21 cellular contexts compared by ENCODE assay signal in the genomic region with DNA sequence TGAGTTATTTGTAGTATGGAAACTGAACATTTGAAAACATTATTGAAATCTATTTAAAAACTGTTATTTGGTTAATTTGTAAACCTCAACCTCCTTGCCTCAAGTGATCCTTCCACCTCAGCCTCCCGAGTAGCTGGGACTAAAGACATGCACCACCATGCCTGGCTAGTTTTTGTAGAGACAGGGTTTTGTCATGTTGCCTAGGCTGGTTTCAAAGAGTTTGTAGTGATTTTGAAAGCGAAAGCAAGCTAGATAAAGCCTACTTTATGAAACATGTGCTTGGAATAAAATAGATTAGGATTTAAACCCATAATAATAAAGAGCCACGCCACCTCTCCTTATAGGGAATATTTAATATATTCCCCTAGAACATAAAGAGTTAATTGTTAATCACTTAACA. TPM values are rescaled to one million over a fixed set of nuclear protein-coding genes. Genes with fewer than 3 reads are reported as not detected.
DNase-seq lines count a peak whose midpoint lies in the region; ATAC-seq and TF ChIP-seq lines count a peak whose summit lies in the region.
"Had no signal": no experiment of that assay in that cellular context is flagged by ENCODE, and none has a peak within 500 bp of the region (broad histone marks: within the 10 kb centered on the region; RNA-seq: fewer than 3 reads in every experiment).

No MANE protein-coding gene starts in this region.

- H3K36me3 Mint-ChIP-seq in osteocyte (ENCODE audit: unreplicated experiment), result peaks cover 30% of the 10 kb centered on the region
- H3K36me3 Mint-ChIP-seq: activated naive CD4-positive, alpha-beta T cell treated with anti-CD3 and anti-CD28 coated beads, Interleukin-2, amount 50 U/mL, for 24 hours; brain had no signal

- peak overlapping the region; percentile 94 for H3K27ac Mint-ChIP-seq in osteocyte (ENCODE audit: unreplicated experiment)
- H3K27ac Mint-ChIP-seq: activated naive CD4-positive, alpha-beta T cell treated with anti-CD3 and anti-CD28 coated beads, Interleukin-2, amount 50 U/mL, for 24 hours; brain had no signal

- no peaks in the 10 kb centered on the region for H3K27me3 Mint-ChIP-seq in osteocyte (ENCODE audit: unreplicated experiment)
- H3K27me3 Mint-ChIP-seq: brain had no signal

- ATAC-seq in HG02798 (IDR thresholded peaks at IDR 0.05; ENCODE audit: poor library complexity, unreplicated experiment) (peak; percentile 54), GM21390 (IDR thresholded peaks at IDR 0.05; ENCODE audit: unreplicated experiment) (no peak)
- ATAC-seq: GM23338 had no signal

- peaks cover 92% of the 10 kb centered on the region for H3K4me1 Mint-ChIP-seq in osteocyte (ENCODE audit: unreplicated experiment)

- H3K9me3 Mint-ChIP-seq in osteocyte (ENCODE audit: unreplicated experiment), result no peaks in the 10 kb centered on the region
- H3K9me3 Mint-ChIP-seq: activated naive CD4-positive, alpha-beta T cell treated with anti-CD3 and anti-CD28 coated beads, Interleukin-2, amount 50 U/mL, for 24 hours; brain; GM23338 had no signal

- peak overlapping the region; percentile 53 for H3K4me3 Mint-ChIP-seq in osteocyte (ENCODE audit: unreplicated experiment)
- H3K4me3 Mint-ChIP-seq: activated naive CD4-positive, alpha-beta T cell treated with anti-CD3 and anti-CD28 coated beads, Interleukin-2, amount 50 U/mL, for 24 hours; brain; GM23338 had no signal

- peak; percentile 13 for DNase-seq in DMS 273 (lab: John Stamatoyannopoulos, UW; ENCODE audit: unreplicated experiment)
- DNase-seq in DMS 273 treated with DMSO at 0.1 percent for 48 hours (lab: John Stamatoyannopoulos, UW), result no peak
- DNase-seq in OCI-M1 (lab: John Stamatoyannopoulos, UW), result peak; percentile 50
- DNase-seq in osteocyte (ENCODE audit: extremely low spot score, unreplicated experiment), result no peak
- no peak for DNase-seq in activated CD8-positive, alpha-beta memory T cell treated with anti-CD3 and anti-CD28 coated beads, Interleukin-2, amount 50 U/mL, for 48 hours
- DNase-seq in stimulated activated CD4-positive, alpha-beta T cell treated with anti-CD3 and anti-CD28 coated beads, Interleukin-2, amount 100 ng/mL, for 48 hours, result no peak
- DNase-seq: activated CD4-positive, alpha-beta T cell treated with anti-CD3 and anti-CD28 coated beads for 48 hours; activated T-cell treated with anti-CD3 and anti-CD28 coated beads for 4 hours; dermis blood vessel endothelial cell; DMS79 treated with DMSO at 0.1 percent for 48 hours; left colon; NCI-H2227 treated with DMSO at 0.1 percent for 48 hours; NK-92 treated with Interleukin-12 subunit alpha and Interleukin-12 subunit beta, amount 100 ng/mL, for 24 hours; ovary; T-helper 9 cell; thyroid gland had no signal

- no peak for TF ChIP-seq CTCF in osteocyte (IDR thresholded peaks at IDR 0.05)

RNA-seq across cellular contexts. Expression of a gene that starts 23.5 kb away (rescaled TPM):
- total RNA-seq in osteocyte, result 61.7 and 63.3 TPM in 2 replicates

Comparison
In these comparisons a context has a peak if more than half of its experiments do, and no peak if none do; other contexts are left out.
1. DNase-seq: peak in DMS 273 (single experiment) and OCI-M1 (single experiment); none in DMS 273 treated with DMSO at 0.1 percent for 48 hours (single experiment), osteocyte (single experiment), activated CD8-positive, alpha-beta memory T cell treated with anti-CD3 and anti-CD28 coated beads, Interleukin-2, amount 50 U/mL, for 48 hours (single experiment) and stimulated activated CD4-positive, alpha-beta T cell treated with anti-CD3 and anti-CD28 coated beads, Interleukin-2, amount 100 ng/mL, for 48 hours (0 of 2).